ENCODE assay signal across 8 cellular contexts in genomic region chr2:172943563-172943962, GRCh38.
"Had no signal": no experiment of that assay in that cellular context is flagged by ENCODE, and none has a peak within 500 bp of the region (broad histone marks: within the 10 kb centered on the region; RNA-seq: fewer than 3 reads in every experiment).

No MANE protein-coding gene starts in this region.

- H3K4me1 Mint-ChIP-seq: neural crest cell had no signal

- DNase-seq: activated CD4-positive, alpha-beta T cell treated with anti-CD3 and anti-CD28 coated beads for 4 hours; pancreas; stimulated activated CD4-positive, alpha-beta T cell treated with anti-CD3 and anti-CD28 coated beads, Interleukin-15, amount 100 ng/mL, for 24 hours; stimulated activated CD4-positive, alpha-beta T cell treated with anti-CD3 and anti-CD28 coated beads, Interleukin-4, amount 100 ng/mL, for 24 hours had no signal

- H3K4me3 ChIP-seq: esophagus muscularis mucosa, pancreas, thyroid gland, vagina had no signal

- H3K9me3 ChIP-seq: pancreas, thyroid gland, vagina had no signal

- H3K4me3 Mint-ChIP-seq: neural crest cell had no signal

- H3K36me3 ChIP-seq: esophagus muscularis mucosa, pancreas, thyroid gland, vagina had no signal

- H3K27me3 ChIP-seq: esophagus muscularis mucosa, pancreas, thyroid gland, vagina had no signal

- H3K27ac ChIP-seq: esophagus muscularis mucosa, pancreas, thyroid gland, vagina had no signal

- H3K4me1 ChIP-seq: esophagus muscularis mucosa, thyroid gland, vagina had no signal
